In the genomic region with DNA sequence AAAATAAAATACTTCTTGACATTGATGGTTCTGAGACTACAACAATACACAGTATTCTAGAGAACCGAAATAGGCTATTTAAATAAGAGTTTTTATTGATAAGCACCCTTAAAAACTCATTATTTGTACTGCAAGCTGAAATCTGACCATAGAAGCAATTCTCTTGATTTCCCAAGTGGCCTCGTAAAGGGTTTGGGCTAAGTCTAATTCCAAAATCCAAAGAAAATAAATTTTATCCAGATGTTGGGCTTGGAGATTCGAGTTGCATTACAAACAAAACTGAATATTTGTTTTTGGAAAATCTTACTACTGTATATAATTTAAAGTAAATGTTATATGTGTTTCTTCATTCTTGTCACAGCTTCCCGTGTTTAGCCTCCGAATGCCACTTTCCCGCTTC, we compare ENCODE assay signal across 1 cellular context.
TF ChIP-seq lines count a peak whose summit lies in the region.

No MANE protein-coding gene starts in this region.

TF ChIP-seq in H1, 55 proteins besides CTCF, POLR2A, EP300 and RAD21:
- no peak for TF ChIP-seq YY1 (IDR thresholded peaks at IDR 0.05; ENCODE audit: low read depth, low read length)
- no peak for TF ChIP-seq TAF7 (optimal IDR thresholded peaks at IDR 0.05; ENCODE audit: borderline replicate concordance, low read depth, low read length)
- TF ChIP-seq KDM5A (IDR thresholded peaks at IDR 0.05; ENCODE audit: low read length): no peak
- no peak for TF ChIP-seq RFX5 (IDR thresholded peaks at IDR 0.05; ENCODE audit: borderline replicate concordance, low read depth, low read length)
- TF ChIP-seq, protein P1, sequence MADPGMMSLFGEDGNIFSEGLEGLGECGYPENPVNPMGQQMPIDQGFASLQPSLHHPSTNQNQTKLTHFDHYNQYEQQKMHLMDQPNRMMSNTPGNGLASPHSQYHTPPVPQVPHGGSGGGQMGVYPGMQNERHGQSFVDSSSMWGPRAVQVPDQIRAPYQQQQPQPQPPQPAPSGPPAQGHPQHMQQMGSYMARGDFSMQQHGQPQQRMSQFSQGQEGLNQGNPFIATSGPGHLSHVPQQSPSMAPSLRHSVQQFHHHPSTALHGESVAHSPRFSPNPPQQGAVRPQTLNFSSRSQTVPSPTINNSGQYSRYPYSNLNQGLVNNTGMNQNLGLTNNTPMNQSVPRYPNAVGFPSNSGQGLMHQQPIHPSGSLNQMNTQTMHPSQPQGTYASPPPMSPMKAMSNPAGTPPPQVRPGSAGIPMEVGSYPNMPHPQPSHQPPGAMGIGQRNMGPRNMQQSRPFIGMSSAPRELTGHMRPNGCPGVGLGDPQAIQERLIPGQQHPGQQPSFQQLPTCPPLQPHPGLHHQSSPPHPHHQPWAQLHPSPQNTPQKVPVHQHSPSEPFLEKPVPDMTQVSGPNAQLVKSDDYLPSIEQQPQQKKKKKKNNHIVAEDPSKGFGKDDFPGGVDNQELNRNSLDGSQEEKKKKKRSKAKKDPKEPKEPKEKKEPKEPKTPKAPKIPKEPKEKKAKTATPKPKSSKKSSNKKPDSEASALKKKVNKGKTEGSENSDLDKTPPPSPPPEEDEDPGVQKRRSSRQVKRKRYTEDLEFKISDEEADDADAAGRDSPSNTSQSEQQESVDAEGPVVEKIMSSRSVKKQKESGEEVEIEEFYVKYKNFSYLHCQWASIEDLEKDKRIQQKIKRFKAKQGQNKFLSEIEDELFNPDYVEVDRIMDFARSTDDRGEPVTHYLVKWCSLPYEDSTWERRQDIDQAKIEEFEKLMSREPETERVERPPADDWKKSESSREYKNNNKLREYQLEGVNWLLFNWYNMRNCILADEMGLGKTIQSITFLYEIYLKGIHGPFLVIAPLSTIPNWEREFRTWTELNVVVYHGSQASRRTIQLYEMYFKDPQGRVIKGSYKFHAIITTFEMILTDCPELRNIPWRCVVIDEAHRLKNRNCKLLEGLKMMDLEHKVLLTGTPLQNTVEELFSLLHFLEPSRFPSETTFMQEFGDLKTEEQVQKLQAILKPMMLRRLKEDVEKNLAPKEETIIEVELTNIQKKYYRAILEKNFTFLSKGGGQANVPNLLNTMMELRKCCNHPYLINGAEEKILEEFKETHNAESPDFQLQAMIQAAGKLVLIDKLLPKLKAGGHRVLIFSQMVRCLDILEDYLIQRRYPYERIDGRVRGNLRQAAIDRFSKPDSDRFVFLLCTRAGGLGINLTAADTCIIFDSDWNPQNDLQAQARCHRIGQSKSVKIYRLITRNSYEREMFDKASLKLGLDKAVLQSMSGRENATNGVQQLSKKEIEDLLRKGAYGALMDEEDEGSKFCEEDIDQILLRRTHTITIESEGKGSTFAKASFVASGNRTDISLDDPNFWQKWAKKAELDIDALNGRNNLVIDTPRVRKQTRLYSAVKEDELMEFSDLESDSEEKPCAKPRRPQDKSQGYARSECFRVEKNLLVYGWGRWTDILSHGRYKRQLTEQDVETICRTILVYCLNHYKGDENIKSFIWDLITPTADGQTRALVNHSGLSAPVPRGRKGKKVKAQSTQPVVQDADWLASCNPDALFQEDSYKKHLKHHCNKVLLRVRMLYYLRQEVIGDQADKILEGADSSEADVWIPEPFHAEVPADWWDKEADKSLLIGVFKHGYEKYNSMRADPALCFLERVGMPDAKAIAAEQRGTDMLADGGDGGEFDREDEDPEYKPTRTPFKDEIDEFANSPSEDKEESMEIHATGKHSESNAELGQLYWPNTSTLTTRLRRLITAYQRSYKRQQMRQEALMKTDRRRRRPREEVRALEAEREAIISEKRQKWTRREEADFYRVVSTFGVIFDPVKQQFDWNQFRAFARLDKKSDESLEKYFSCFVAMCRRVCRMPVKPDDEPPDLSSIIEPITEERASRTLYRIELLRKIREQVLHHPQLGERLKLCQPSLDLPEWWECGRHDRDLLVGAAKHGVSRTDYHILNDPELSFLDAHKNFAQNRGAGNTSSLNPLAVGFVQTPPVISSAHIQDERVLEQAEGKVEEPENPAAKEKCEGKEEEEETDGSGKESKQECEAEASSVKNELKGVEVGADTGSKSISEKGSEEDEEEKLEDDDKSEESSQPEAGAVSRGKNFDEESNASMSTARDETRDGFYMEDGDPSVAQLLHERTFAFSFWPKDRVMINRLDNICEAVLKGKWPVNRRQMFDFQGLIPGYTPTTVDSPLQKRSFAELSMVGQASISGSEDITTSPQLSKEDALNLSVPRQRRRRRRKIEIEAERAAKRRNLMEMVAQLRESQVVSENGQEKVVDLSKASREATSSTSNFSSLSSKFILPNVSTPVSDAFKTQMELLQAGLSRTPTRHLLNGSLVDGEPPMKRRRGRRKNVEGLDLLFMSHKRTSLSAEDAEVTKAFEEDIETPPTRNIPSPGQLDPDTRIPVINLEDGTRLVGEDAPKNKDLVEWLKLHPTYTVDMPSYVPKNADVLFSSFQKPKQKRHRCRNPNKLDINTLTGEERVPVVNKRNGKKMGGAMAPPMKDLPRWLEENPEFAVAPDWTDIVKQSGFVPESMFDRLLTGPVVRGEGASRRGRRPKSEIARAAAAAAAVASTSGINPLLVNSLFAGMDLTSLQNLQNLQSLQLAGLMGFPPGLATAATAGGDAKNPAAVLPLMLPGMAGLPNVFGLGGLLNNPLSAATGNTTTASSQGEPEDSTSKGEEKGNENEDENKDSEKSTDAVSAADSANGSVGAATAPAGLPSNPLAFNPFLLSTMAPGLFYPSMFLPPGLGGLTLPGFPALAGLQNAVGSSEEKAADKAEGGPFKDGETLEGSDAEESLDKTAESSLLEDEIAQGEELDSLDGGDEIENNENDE (IDR thresholded peaks at IDR 0.05; ENCODE audit: insufficient replicate concordance, low read length): no peak
- no peak for TF ChIP-seq TCF12 (IDR thresholded peaks at IDR 0.05; ENCODE audit: low read depth, low read length)
- TF ChIP-seq, protein P2, sequence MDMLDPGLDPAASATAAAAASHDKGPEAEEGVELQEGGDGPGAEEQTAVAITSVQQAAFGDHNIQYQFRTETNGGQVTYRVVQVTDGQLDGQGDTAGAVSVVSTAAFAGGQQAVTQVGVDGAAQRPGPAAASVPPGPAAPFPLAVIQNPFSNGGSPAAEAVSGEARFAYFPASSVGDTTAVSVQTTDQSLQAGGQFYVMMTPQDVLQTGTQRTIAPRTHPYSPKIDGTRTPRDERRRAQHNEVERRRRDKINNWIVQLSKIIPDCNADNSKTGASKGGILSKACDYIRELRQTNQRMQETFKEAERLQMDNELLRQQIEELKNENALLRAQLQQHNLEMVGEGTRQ (IDR thresholded peaks at IDR 0.05; ENCODE audit: low read length): no peak
- TF ChIP-seq SIX5 (IDR thresholded peaks at IDR 0.05; ENCODE audit: low read depth, low read length): no peak
- no peak for TF ChIP-seq GTF2F1 (IDR thresholded peaks at IDR 0.05; ENCODE audit: borderline replicate concordance, low read depth, low read length)
- TF ChIP-seq SAP30 (IDR thresholded peaks at IDR 0.05; ENCODE audit: insufficient read depth, insufficient replicate concordance, low read length): no peak
- no peak for TF ChIP-seq SIRT6 (IDR thresholded peaks at IDR 0.05; ENCODE audit: low read length)
- no peak for TF ChIP-seq RXRA (IDR thresholded peaks at IDR 0.05; ENCODE audit: insufficient read depth, low read depth, low read length)
- TF ChIP-seq GABPA (IDR thresholded peaks at IDR 0.05; ENCODE audit: borderline replicate concordance, insufficient read depth, low read length): no peak
